In genomic region chr6:107539849-107540464, GRCh38 we compare ENCODE assay signal across 2 cellular contexts.
A peak's percentile ranks its signal among the peaks of the same experiment; 100 is the strongest.
TF ChIP-seq lines count a peak whose summit lies in the region.

No MANE protein-coding gene starts in this region.

TF ChIP-seq in A549, 52 proteins besides CTCF, POLR2A, EP300 and RAD21 (continued from another document):
- no peak for TF ChIP-seq HEYL (CRISPR knock-in tag; IDR thresholded peaks at IDR 0.05)
- TF ChIP-seq CHD2 (IDR thresholded peaks at IDR 0.05; ENCODE audit: low read length, partially characterized antibody): no peak

TF ChIP-seq in HepG2, 621 proteins besides CTCF, POLR2A, EP300 and RAD21 (continued from another document and continues in another):
- TF ChIP-seq GMEB2 (CRISPR knock-in tag; IDR thresholded peaks at IDR 0.05; ENCODE audit: low read depth): no peak
- TF ChIP-seq, protein P1, sequence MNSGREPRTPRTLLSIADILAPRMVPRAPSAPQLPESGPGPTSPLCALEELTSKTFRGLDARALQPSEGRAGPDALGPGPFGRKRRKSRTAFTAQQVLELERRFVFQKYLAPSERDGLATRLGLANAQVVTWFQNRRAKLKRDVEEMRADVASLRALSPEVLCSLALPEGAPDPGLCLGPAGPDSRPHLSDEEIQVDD (CRISPR knock-in tag; IDR thresholded peaks at IDR 0.05; ENCODE audit: borderline replicate concordance): no peak
- peak; percentile 8 for TF ChIP-seq PHF5A (CRISPR knock-in tag; IDR thresholded peaks at IDR 0.05; ENCODE audit: low read depth, unreplicated experiment)
- no peak for TF ChIP-seq KDM5A (IDR thresholded peaks at IDR 0.05; ENCODE audit: borderline replicate concordance, low read length)
- TF ChIP-seq, protein P2, sequence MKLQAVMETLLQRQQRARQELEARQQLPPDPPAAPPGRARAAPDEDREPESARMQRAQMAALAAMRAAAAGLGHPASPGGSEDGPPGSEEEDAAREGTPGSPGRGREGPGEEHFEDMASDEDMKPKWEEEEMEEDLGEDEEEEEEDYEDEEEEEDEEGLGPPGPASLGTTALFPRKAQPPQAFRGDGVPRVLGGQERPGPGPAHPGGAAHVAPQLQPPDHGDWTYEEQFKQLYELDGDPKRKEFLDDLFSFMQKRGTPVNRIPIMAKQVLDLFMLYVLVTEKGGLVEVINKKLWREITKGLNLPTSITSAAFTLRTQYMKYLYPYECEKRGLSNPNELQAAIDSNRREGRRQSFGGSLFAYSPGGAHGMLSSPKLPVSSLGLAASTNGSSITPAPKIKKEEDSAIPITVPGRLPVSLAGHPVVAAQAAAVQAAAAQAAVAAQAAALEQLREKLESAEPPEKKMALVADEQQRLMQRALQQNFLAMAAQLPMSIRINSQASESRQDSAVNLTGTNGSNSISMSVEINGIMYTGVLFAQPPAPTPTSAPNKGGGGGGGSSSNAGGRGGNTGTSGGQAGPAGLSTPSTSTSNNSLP (IDR thresholded peaks at IDR 0.05; ENCODE audit: low read depth, low read length): no peak
- no peak for TF ChIP-seq CHD4 (IDR thresholded peaks at IDR 0.05; ENCODE audit: borderline replicate concordance, low read length)
- no peak for TF ChIP-seq NFATC3 (CRISPR knock-in tag; IDR thresholded peaks at IDR 0.05)
- TF ChIP-seq SRF (IDR thresholded peaks at IDR 0.05; ENCODE audit: low read depth, low read length): no peak
- no peak for TF ChIP-seq BCLAF1 (IDR thresholded peaks at IDR 0.05)
- TF ChIP-seq, protein P3, sequence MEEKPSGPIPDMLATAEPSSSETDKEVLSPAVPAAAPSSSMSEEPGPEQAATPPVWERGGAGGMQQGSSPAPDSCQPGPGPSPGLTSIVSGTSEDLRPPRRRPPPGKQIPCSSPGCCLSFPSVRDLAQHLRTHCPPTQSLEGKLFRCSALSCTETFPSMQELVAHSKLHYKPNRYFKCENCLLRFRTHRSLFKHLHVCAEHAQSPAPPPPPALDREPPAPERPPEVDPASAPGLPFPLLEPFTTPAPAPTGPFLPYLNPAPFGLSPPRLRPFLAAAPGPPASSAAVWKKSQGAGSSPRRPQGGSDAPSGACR (CRISPR knock-in tag; IDR thresholded peaks at IDR 0.05): no peak
- no peak for TF ChIP-seq ERF (CRISPR knock-in tag; IDR thresholded peaks at IDR 0.05)
- TF ChIP-seq, protein P4, sequence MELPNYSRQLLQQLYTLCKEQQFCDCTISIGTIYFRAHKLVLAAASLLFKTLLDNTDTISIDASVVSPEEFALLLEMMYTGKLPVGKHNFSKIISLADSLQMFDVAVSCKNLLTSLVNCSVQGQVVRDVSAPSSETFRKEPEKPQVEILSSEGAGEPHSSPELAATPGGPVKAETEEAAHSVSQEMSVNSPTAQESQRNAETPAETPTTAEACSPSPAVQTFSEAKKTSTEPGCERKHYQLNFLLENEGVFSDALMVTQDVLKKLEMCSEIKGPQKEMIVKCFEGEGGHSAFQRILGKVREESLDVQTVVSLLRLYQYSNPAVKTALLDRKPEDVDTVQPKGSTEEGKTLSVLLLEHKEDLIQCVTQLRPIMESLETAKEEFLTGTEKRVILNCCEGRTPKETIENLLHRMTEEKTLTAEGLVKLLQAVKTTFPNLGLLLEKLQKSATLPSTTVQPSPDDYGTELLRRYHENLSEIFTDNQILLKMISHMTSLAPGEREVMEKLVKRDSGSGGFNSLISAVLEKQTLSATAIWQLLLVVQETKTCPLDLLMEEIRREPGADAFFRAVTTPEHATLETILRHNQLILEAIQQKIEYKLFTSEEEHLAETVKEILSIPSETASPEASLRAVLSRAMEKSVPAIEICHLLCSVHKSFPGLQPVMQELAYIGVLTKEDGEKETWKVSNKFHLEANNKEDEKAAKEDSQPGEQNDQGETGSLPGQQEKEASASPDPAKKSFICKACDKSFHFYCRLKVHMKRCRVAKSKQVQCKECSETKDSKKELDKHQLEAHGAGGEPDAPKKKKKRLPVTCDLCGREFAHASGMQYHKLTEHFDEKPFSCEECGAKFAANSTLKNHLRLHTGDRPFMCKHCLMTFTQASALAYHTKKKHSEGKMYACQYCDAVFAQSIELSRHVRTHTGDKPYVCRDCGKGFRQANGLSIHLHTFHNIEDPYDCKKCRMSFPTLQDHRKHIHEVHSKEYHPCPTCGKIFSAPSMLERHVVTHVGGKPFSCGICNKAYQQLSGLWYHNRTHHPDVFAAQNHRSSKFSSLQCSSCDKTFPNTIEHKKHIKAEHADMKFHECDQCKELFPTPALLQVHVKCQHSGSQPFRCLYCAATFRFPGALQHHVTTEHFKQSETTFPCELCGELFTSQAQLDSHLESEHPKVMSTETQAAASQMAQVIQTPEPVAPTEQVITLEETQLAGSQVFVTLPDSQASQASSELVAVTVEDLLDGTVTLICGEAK (IDR thresholded peaks at IDR 0.05): no peak
- TF ChIP-seq, protein P4 (CRISPR knock-in tag; IDR thresholded peaks at IDR 0.05): no peak
- TF ChIP-seq ZNF253 (CRISPR knock-in tag; IDR thresholded peaks at IDR 0.05; ENCODE audit: borderline replicate concordance): no peak
- TF ChIP-seq ZBTB26 (CRISPR knock-in tag; IDR thresholded peaks at IDR 0.05; ENCODE audit: borderline replicate concordance): no peak
- no peak for TF ChIP-seq ZNF770 (CRISPR knock-in tag; IDR thresholded peaks at IDR 0.05)
- TF ChIP-seq, protein P5, sequence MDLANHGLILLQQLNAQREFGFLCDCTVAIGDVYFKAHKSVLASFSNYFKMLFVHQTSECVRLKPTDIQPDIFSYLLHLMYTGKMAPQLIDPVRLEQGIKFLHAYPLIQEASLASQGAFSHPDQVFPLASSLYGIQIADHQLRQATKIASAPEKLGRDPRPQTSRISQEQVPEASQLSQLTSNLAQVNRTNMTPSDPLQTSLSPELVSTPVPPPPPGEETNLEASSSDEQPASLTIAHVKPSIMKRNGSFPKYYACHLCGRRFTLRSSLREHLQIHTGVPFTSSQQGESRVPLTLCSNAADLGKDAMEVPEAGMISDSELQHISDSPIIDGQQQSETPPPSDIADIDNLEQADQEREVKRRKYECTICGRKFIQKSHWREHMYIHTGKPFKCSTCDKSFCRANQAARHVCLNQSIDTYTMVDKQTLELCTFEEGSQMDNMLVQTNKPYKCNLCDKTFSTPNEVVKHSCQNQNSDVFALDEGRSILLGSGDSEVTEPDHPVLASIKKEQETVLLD (CRISPR knock-in tag; IDR thresholded peaks at IDR 0.05; ENCODE audit: low read depth): no peak
- TF ChIP-seq FOXM1 (CRISPR knock-in tag; IDR thresholded peaks at IDR 0.05): no peak
- TF ChIP-seq ZEB1 (IDR thresholded peaks at IDR 0.05; ENCODE audit: insufficient replicate concordance, low read depth): peak; percentile 37
- TF ChIP-seq KDM3A (CRISPR knock-in tag; IDR thresholded peaks at IDR 0.05; ENCODE audit: low read depth): no peak
- TF ChIP-seq, protein P6, sequence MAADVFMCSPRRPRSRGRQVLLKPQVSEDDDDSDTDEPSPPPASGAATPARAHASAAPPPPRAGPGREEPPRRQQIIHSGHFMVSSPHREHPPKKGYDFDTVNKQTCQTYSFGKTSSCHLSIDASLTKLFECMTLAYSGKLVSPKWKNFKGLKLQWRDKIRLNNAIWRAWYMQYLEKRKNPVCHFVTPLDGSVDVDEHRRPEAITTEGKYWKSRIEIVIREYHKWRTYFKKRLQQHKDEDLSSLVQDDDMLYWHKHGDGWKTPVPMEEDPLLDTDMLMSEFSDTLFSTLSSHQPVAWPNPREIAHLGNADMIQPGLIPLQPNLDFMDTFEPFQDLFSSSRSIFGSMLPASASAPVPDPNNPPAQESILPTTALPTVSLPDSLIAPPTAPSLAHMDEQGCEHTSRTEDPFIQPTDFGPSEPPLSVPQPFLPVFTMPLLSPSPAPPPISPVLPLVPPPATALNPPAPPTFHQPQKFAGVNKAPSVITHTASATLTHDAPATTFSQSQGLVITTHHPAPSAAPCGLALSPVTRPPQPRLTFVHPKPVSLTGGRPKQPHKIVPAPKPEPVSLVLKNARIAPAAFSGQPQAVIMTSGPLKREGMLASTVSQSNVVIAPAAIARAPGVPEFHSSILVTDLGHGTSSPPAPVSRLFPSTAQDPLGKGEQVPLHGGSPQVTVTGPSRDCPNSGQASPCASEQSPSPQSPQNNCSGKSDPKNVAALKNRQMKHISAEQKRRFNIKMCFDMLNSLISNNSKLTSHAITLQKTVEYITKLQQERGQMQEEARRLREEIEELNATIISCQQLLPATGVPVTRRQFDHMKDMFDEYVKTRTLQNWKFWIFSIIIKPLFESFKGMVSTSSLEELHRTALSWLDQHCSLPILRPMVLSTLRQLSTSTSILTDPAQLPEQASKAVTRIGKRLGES (CRISPR knock-in tag; IDR thresholded peaks at IDR 0.05; ENCODE audit: borderline replicate concordance): no peak
- TF ChIP-seq BRCA1 (CRISPR knock-in tag; IDR thresholded peaks at IDR 0.05): no peak
- TF ChIP-seq, protein P7, sequence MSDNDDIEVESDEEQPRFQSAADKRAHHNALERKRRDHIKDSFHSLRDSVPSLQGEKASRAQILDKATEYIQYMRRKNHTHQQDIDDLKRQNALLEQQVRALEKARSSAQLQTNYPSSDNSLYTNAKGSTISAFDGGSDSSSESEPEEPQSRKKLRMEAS (IDR thresholded peaks at IDR 0.05): no peak
- TF ChIP-seq ZSCAN29 (CRISPR knock-in tag; conservative IDR thresholded peaks at IDR 0.05): no peak; the same call in 1 of the 2 replicates
- no peak for TF ChIP-seq SMAD3 (CRISPR knock-in tag; IDR thresholded peaks at IDR 0.05)
- TF ChIP-seq ZNF337 (CRISPR knock-in tag; IDR thresholded peaks at IDR 0.05; ENCODE audit: borderline replicate concordance, low read depth): no peak
- TF ChIP-seq SSRP1 (CRISPR knock-in tag; IDR thresholded peaks at IDR 0.05): peak; percentile 72
- TF ChIP-seq SPEN (CRISPR knock-in tag; IDR thresholded peaks at IDR 0.05; ENCODE audit: low read depth): no peak
